ENCODE assay signal across 7 cellular contexts in the genomic region with DNA sequence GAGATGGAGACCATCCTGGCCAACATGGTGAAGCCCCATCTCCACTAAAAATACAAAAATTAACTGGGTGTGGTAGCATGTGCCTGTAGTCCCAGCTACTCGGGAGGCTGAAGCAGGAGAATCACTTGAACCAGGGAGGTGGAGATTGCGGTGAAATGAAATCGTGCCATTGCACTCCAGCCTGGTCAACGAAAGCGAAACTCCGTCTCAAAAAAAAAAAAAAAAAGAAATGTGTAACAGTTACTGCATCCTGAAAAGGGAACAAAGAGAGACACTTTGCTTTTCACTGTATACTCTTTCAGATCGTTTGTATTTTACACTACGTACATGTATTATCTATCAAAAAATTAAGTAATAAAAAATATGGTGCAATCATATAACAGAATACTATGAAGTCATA. TPM values are rescaled to one million over a fixed set of nuclear protein-coding genes. Genes with fewer than 3 reads are reported as not detected.
DNase-seq lines count a peak whose midpoint lies in the region; ATAC-seq, FAIRE-seq and TF ChIP-seq lines count a peak whose summit lies in the region.
"Not testable (repeated sequence)": the region's sequence is repeated elsewhere in the genome, so short reads cannot be mapped to it uniquely, and the experiment has no call there.

No MANE protein-coding gene starts in this region.

- not testable (repeated sequence) for H3K9ac ChIP-seq in GM12878 (ENCODE audit: control insufficient read depth, insufficient read depth, low read length)

- not testable (repeated sequence) for TF ChIP-seq RAD21 in GM12878 (IDR thresholded peaks at IDR 0.05; ENCODE audit: insufficient read depth, low read depth, low read length)

- H3K36me3 ChIP-seq in GM12878 (ENCODE audit: control insufficient read depth in 2 of 2, insufficient read depth in 2 of 2, low read length in 1 of 2), result not testable (repeated sequence)

- not testable (repeated sequence) for BruUV-seq in GM12878 (replicated peaks; lab: Mats Ljungman, UMichigan)

- TF ChIP-seq POLR2A in GM12878 (IDR thresholded peaks at IDR 0.05; ENCODE audit: low read depth, low read length), result not testable (repeated sequence)

- not testable (repeated sequence) for H4K20me1 ChIP-seq in GM12878 (ENCODE audit: control insufficient read depth, insufficient read depth)

- H3K27ac ChIP-seq in GM12878 (ENCODE audit: control insufficient read depth, insufficient read depth), result peak overlapping the region; percentile 59

- not testable (repeated sequence) for TF ChIP-seq EP300 in GM12878 (IDR thresholded peaks at IDR 0.05; ENCODE audit: borderline replicate concordance in 1 of 2, control insufficient read depth in 1 of 2, low read depth in 2 of 2, low read length in 2 of 2)

- SMC1A ChIA-PET in GM12878 (lab: Charles Lee; ENCODE audit: uncharacterized antibody, unreplicated experiment), result interaction anchor here (1.0 to 2.1 kb wide), 7 partner anchors 9 to 83 kb away, joined by 3 to 12 read pairs (median 4); a partner anchor contains a TSS

- 0 out of 2 replicates have a peak overlapping the region, but pooled peaks have one; percentile 41 for H3K27ac Mint-ChIP-seq in WTC11
- peak overlapping the region; percentile 87 for H3K27ac Mint-ChIP-seq in memory B cell

- in situ Hi-C loops in GM12878 (cut with MboI), result not testable (repeated sequence)

- not testable (repeated sequence) for H3K27me3 ChIP-seq in GM12878 (replicated peaks in 1 of 2; ENCODE audit: control insufficient read depth in 2 of 2, insufficient read depth in 2 of 2, low read length in 1 of 2)

- RAD21 ChIA-PET in GM12878 (lab: Charles Lee; ENCODE audit: unreplicated experiment), result interaction anchor here (1.5 to 2.6 kb wide), 2 partner anchors 9 to 52 kb away, joined by 4 to 12 read pairs; no protein-coding TSS in a partner anchor

- intact Hi-C loops in GM12878 (cut with micrococcal nuclease; ENCODE audit: unreplicated experiment), result loop anchor here (5.0 kb wide), 1 partner anchor 105 kb away; a partner anchor contains a TSS

- H2AFZ ChIP-seq in GM12878 (ENCODE audit: control insufficient read depth, low read depth, low read length), result not testable (repeated sequence)

- H3K4me3 ChIP-seq in GM12878, result not testable (repeated sequence)

- 83% methylated on average over 6 of the region's 8 CpGs for WGBS in GM12878 (ENCODE audit: insufficient coverage, insufficient replicate concordance, low lambda C conversion rate, missing lambda C conversion rate)

- H3K4me1 ChIP-seq in GM12878 (ENCODE audit: control insufficient read depth, insufficient read depth, low read length), result peaks cover 32% of the 10 kb centered on the region

- not testable (repeated sequence) for H3K9me3 Mint-ChIP-seq in WTC11, memory B cell

- H3K79me2 ChIP-seq in GM12878 (ENCODE audit: control insufficient read depth, insufficient read depth, low read length), result peaks cover 79% of the 10 kb centered on the region

- H3K9me3 ChIP-seq in GM12878 (replicated peaks; ENCODE audit: control insufficient read depth, insufficient read depth, low read length), result not testable (repeated sequence)

- TF ChIP-seq CTCF in WTC11 (IDR thresholded peaks at IDR 0.05); GM12878 (IDR thresholded peaks at IDR 0.05 in 2 of 3, conservative IDR thresholded peaks at IDR 0.05 in 1 of 3; ENCODE audit: control insufficient read depth in 2 of 3, extremely low read depth in 1 of 3, insufficient read depth in 1 of 3, low read depth in 3 of 3, low read length in 3 of 3): not testable (repeated sequence)

- not testable (repeated sequence) for H3K4me3 Mint-ChIP-seq in WTC11
- peak overlapping the region; percentile 63 for H3K4me3 Mint-ChIP-seq in memory B cell

- peak overlapping the region; percentile 27; the same call in 1 of the 2 replicates for H3K4me2 ChIP-seq in GM12878 (ENCODE audit: control insufficient read depth, insufficient read depth)

- H3K27me3 Mint-ChIP-seq in WTC11 (ENCODE audit: low read depth); memory B cell: not testable (repeated sequence)

- FAIRE-seq in GM12878 (lab: Jason Lieb, UNC), result not testable (repeated sequence)

- not testable (repeated sequence) for H3K36me3 Mint-ChIP-seq in WTC11, memory B cell

- not testable (repeated sequence) for H3K4me1 Mint-ChIP-seq in WTC11
- H3K4me1 Mint-ChIP-seq in memory B cell, result peaks cover 35% of the 10 kb centered on the region

- POLR2A ChIA-PET in WTC11 (lab: Charles Lee), result not testable (repeated sequence)
- POLR2A ChIA-PET in GM12878 (lab: Charles Lee), result interaction anchor here (1.0 kb wide), 1 partner anchor 52 kb away, joined by 6 read pairs; no protein-coding TSS in a partner anchor

- CTCF ChIA-PET in WTC11 (lab: Charles Lee); GM12878 (lab: Yijun Ruan, JAX): not testable (repeated sequence)

- ATAC-seq in GM18502 (IDR thresholded peaks at IDR 0.05; ENCODE audit: poor library complexity, unreplicated experiment) (peak; percentile 57), GM21447 (IDR thresholded peaks at IDR 0.05; ENCODE audit: unreplicated experiment) (peak; percentile 56), HG03354 (IDR thresholded peaks at IDR 0.05; ENCODE audit: poor library complexity, severe bottlenecking, unreplicated experiment) (peak; percentile 61), GM12878 (peak; percentile 84), memory B cell (ENCODE audit: low read depth) (peak; percentile 95)
- not testable (repeated sequence) for ATAC-seq in WTC11

- DNase-seq in NOMO-1 (lab: John Stamatoyannopoulos, UW; ENCODE audit: unreplicated experiment in 2 of 2) (peak; percentile 36 to 79), memory B cell (ENCODE audit: low spot score in 2 of 2) (peak in 1 of 2 donors; percentile 18)
- DNase-seq in WTC11 (ENCODE audit: low spot score); GM12878 (ENCODE audit: low read depth, low spot score): not testable (repeated sequence)

TF ChIP-seq in GM12878, 131 proteins besides CTCF, POLR2A, EP300 and RAD21:
- TF ChIP-seq NFIC (IDR thresholded peaks at IDR 0.05; ENCODE audit: low read depth, low read length), result 0 out of 2 replicates have a peak, but pooled peaks have one; percentile 30
- peak; percentile 38 to 58; a peak in 2 of 4 replicates for TF ChIP-seq BHLHE40 (IDR thresholded peaks at IDR 0.05; ENCODE audit: borderline replicate concordance in 1 of 2, low read depth in 2 of 2, low read length in 1 of 2)
- TF ChIP-seq RUNX3 (IDR thresholded peaks at IDR 0.05; ENCODE audit: low read length), result peak; percentile 66
- 0 out of 2 replicates have a peak, but pooled peaks have one; percentile 18 for TF ChIP-seq MEF2A (IDR thresholded peaks at IDR 0.05; ENCODE audit: insufficient read depth, low read depth, low read length)
- peak in 1 of 2 experiments; percentile 10; a peak in 2 of 4 replicates for TF ChIP-seq IKZF2 (IDR thresholded peaks at IDR 0.05)
- 0 out of 2 replicates have a peak, but pooled peaks have one; percentile 23 for TF ChIP-seq NBN (IDR thresholded peaks at IDR 0.05)
- TF ChIP-seq ATF7 (IDR thresholded peaks at IDR 0.05; ENCODE audit: low read depth), result 0 out of 2 replicates have a peak, but pooled peaks have one; percentile 15
- TF ChIP-seq MTA2 (IDR thresholded peaks at IDR 0.05; ENCODE audit: low read depth), result peak; percentile 13; the same call in 1 of the 2 replicates
- TF ChIP-seq ZNF384 (IDR thresholded peaks at IDR 0.05; ENCODE audit: borderline replicate concordance, low read depth, low read length), result peak; percentile 87
TF ChIP-seq in GM12878: peak in this region for 9; not testable (repeated sequence) for 122.

RNA-seq across cellular contexts. Expression of a gene that starts 53.9 kb away (rescaled TPM):
- 43.1 to 45.5 TPM (median 44.4 TPM) in 3 replicates for total RNA-seq in WTC11 (2021)
- total RNA-seq in GM12878 (2013; cell fraction: nucleolus; rRNA removed), result 61.0 and 68.9 TPM in 2 replicates
- 39.5 and 39.8 TPM in 2 replicates for total RNA-seq in GM12878 (2014; rRNA removed)
- total RNA-seq in GM12878 (2014; rRNA removed; fragmentation: Illumina TruSeq; extraction: Trizol), result 62.6 and 66.1 TPM in 2 replicates
- 66.7 and 68.4 TPM in 2 replicates for total RNA-seq in GM12878 (2021)
- polyA plus RNA-seq in GM12878 (2011; ENCODE audit: low read depth), result 37.4 TPM
- 79.6 and 91.7 TPM in 2 replicates for polyA plus RNA-seq in GM12878 (2011; rRNA removed)
- polyA plus RNA-seq in GM12878 (2011; cell fraction: cytosol; rRNA removed), result 37.9 and 50.4 TPM in 2 replicates
- polyA plus RNA-seq in GM12878 (2011; cell fraction: nucleus; rRNA removed), result 44.6 and 47.1 TPM in 2 replicates
- 42.1 and 51.1 TPM in 2 replicates for polyA plus RNA-seq in GM12878 (2012)
- 67.7 and 70.4 TPM in 2 replicates for polyA plus RNA-seq in GM12878 (2014; fragmentation: Illumina TruSeq; extraction: Trizol)
- polyA plus RNA-seq in GM12878 (2014; fragmentation: Nextera tagmentation; extraction: Ambion mirVana), result 10 to 100 TPM; 73.9 to 99.1 TPM
- 69.6 and 74.9 TPM in 2 replicates for polyA plus RNA-seq in GM12878 (2014; rRNA removed)
- polyA plus RNA-seq in GM12878 (2016; fragmentation: Nextera tagmentation; extraction: Ambion mirVana), result 10 to 100 TPM; 68.2 to 79.9 TPM
- polyA minus RNA-seq in GM12878 (2011; rRNA and poly(A)+ RNA removed), result 58.7 and 61.4 TPM in 2 replicates
- 21.1 and 23.0 TPM in 2 replicates for polyA minus RNA-seq in GM12878 (2011; cell fraction: cytosol; rRNA and poly(A)+ RNA removed)
- 24.7 and 40.9 TPM in 2 replicates for polyA minus RNA-seq in GM12878 (2011; cell fraction: nucleus; rRNA and poly(A)+ RNA removed)
